Comparison of ENCODE assay signal across 12 cellular contexts in genomic region chr3:14959358-14959943, GRCh38. TPM values are rescaled to one million over a fixed set of nuclear protein-coding genes. Genes with fewer than 3 reads are reported as not detected.
A peak's percentile ranks its signal among the peaks of the same experiment; 100 is the strongest.
DNase-seq lines count a peak whose midpoint lies in the region; ATAC-seq and TF ChIP-seq lines count a peak whose summit lies in the region.
"Had no signal": no experiment of that assay in that cellular context is flagged by ENCODE, and none has a peak within 500 bp of the region (broad histone marks: within the 10 kb centered on the region; RNA-seq: fewer than 3 reads in every experiment).

No MANE protein-coding gene starts in this region.

- 0 out of 2 replicates have a peak overlapping the region, but pooled peaks have one; percentile 8 for H3K27ac Mint-ChIP-seq in GM23338
- H3K27ac Mint-ChIP-seq in activated CD4-positive, alpha-beta memory T cell treated with anti-CD3 and anti-CD28 coated beads, Interleukin-2, amount 10 ng/mL, durations not matched to agents 7 days and 5 days = peak overlapping the region; percentile 79
- peak overlapping the region; percentile 98 to 99 for H3K27ac Mint-ChIP-seq in natural killer cell treated with Interleukin-12 subunit alpha and Interleukin-12 subunit beta and Interleukin-15 and Interleukin-18, amount 100 ng/mL, for 72 hours

- no peak for DNase-seq in GM23338 (ENCODE audit: low spot score)
- DNase-seq in activated CD4-positive, alpha-beta memory T cell treated with anti-CD3 and anti-CD28 coated beads, Interleukin-2, amount 10 ng/mL, durations not matched to agents 7 days and 5 days = no peak
- DNase-seq in natural killer cell treated with Interleukin-12 subunit alpha and Interleukin-12 subunit beta and Interleukin-15 and Interleukin-18, amount 100 ng/mL, for 72 hours (ENCODE audit: low spot score) = no peak
- no peak for DNase-seq in NCI-H2107 (lab: John Stamatoyannopoulos, UW)
- DNase-seq in NCI-H774 (lab: John Stamatoyannopoulos, UW) = no peak
- DNase-seq in NCI-H146 treated with DMSO at 0.1 percent for 48 hours (lab: John Stamatoyannopoulos, UW; ENCODE audit: unreplicated experiment) = no peak
- DNase-seq: foreskin melanocyte; mesendoderm; NCI-H2029; stimulated activated CD4-positive, alpha-beta T cell treated with anti-CD3 and anti-CD28 coated beads, Interleukin-12 subunit alpha, Interleukin-12 subunit beta, amount 100 ng/mL, for 4 hours had no signal

- H3K36me3 ChIP-seq in GM23338 (ENCODE audit: insufficient read depth) = no peaks in the 10 kb centered on the region; the same call in 1 of the 2 replicates

- no peaks in the 10 kb centered on the region for H3F3A ChIP-seq in GM23338 (replicated peaks; ENCODE audit: low read depth)

- H2AFZ ChIP-seq in GM23338 = no peak overlapping the region

- H3K27me3 ChIP-seq in GM23338 (ENCODE audit: insufficient read depth) = no peaks in the 10 kb centered on the region
- H3K27me3 ChIP-seq: cardiac muscle cell had no signal

- no peak for TF ChIP-seq CTCF in GM23338 (conservative IDR thresholded peaks at IDR 0.05; ENCODE audit: low read depth in 2 of 2)

- H3K4me1 ChIP-seq in GM23338 (ENCODE audit: insufficient read depth) = peaks cover 16% of the 10 kb centered on the region

- no peak overlapping the region for H3K4me3 Mint-ChIP-seq in GM23338
- H3K4me3 Mint-ChIP-seq in activated CD4-positive, alpha-beta memory T cell treated with anti-CD3 and anti-CD28 coated beads, Interleukin-2, amount 10 ng/mL, durations not matched to agents 7 days and 5 days = peak overlapping the region; percentile 76
- H3K4me3 Mint-ChIP-seq in natural killer cell treated with Interleukin-12 subunit alpha and Interleukin-12 subunit beta and Interleukin-15 and Interleukin-18, amount 100 ng/mL, for 72 hours = peak overlapping the region; percentile 95

- POLR2A ChIA-PET in activated CD4-positive, alpha-beta memory T cell treated with anti-CD3 and anti-CD28 coated beads, Interleukin-2, amount 10 ng/mL, durations not matched to agents 7 days and 5 days (lab: Charles Lee) = interaction anchor here (2.0 to 2.1 kb wide), 2 partner anchors 11 to 12 kb away, joined by 9 to 13 read pairs; partner anchors contain the start of gene NR2C2

- H3K4me2 ChIP-seq in GM23338 = no peak overlapping the region

- H3K27ac ChIP-seq in GM23338 (ENCODE audit: low read depth) = no peak overlapping the region
- H3K27ac ChIP-seq: cardiac muscle cell had no signal

- peaks cover 7% of the 10 kb centered on the region; the same call in 1 of the 3 replicates for H3K36me3 Mint-ChIP-seq in GM23338 (ENCODE audit: low read depth)
- H3K36me3 Mint-ChIP-seq in activated CD4-positive, alpha-beta memory T cell treated with anti-CD3 and anti-CD28 coated beads, Interleukin-2, amount 10 ng/mL, durations not matched to agents 7 days and 5 days (ENCODE audit: low read depth) = peaks cover 33% of the 10 kb centered on the region
- peaks cover 6% of the 10 kb centered on the region for H3K36me3 Mint-ChIP-seq in natural killer cell treated with Interleukin-12 subunit alpha and Interleukin-12 subunit beta and Interleukin-15 and Interleukin-18, amount 100 ng/mL, for 72 hours

- peak; percentile 49 for ATAC-seq in GM18498 (IDR thresholded peaks at IDR 0.05; ENCODE audit: unreplicated experiment)
- ATAC-seq in GM23338 = no peak
- peak; percentile 68 to 76 for ATAC-seq in natural killer cell treated with Interleukin-12 subunit alpha and Interleukin-12 subunit beta and Interleukin-15 and Interleukin-18, amount 100 ng/mL, for 72 hours

- peaks cover 36% of the 10 kb centered on the region for H4K20me1 ChIP-seq in GM23338 (replicated peaks; ENCODE audit: insufficient read depth)

- H3K27me3 Mint-ChIP-seq in GM23338 (ENCODE audit: insufficient read depth, low read depth, poor library complexity) = peaks cover 3% of the 10 kb centered on the region
- no peaks in the 10 kb centered on the region for H3K27me3 Mint-ChIP-seq in activated CD4-positive, alpha-beta memory T cell treated with anti-CD3 and anti-CD28 coated beads, Interleukin-2, amount 10 ng/mL, durations not matched to agents 7 days and 5 days
- no peaks in the 10 kb centered on the region for H3K27me3 Mint-ChIP-seq in natural killer cell treated with Interleukin-12 subunit alpha and Interleukin-12 subunit beta and Interleukin-15 and Interleukin-18, amount 100 ng/mL, for 72 hours

- peaks cover 100% of the 10 kb centered on the region for H3K79me2 ChIP-seq in GM23338 (replicated peaks; ENCODE audit: insufficient read depth)

- H3K9me2 ChIP-seq in GM23338 (ENCODE audit: insufficient read depth) = no peaks in the 10 kb centered on the region

- H3K4me1 Mint-ChIP-seq in GM23338 = peaks cover 23% of the 10 kb centered on the region
- peaks cover 42% of the 10 kb centered on the region for H3K4me1 Mint-ChIP-seq in activated CD4-positive, alpha-beta memory T cell treated with anti-CD3 and anti-CD28 coated beads, Interleukin-2, amount 10 ng/mL, durations not matched to agents 7 days and 5 days
- H3K4me1 Mint-ChIP-seq in natural killer cell treated with Interleukin-12 subunit alpha and Interleukin-12 subunit beta and Interleukin-15 and Interleukin-18, amount 100 ng/mL, for 72 hours (ENCODE audit: low read depth in 2 of 2) = peaks cover 20 to 26% of the 10 kb centered on the region in 2 donors

- no peaks in the 10 kb centered on the region for H3K9me3 Mint-ChIP-seq in GM23338
- no peaks in the 10 kb centered on the region for H3K9me3 Mint-ChIP-seq in activated CD4-positive, alpha-beta memory T cell treated with anti-CD3 and anti-CD28 coated beads, Interleukin-2, amount 10 ng/mL, durations not matched to agents 7 days and 5 days
- H3K9me3 Mint-ChIP-seq in natural killer cell treated with Interleukin-12 subunit alpha and Interleukin-12 subunit beta and Interleukin-15 and Interleukin-18, amount 100 ng/mL, for 72 hours = no peaks in the 10 kb centered on the region

- H3K4me3 ChIP-seq in GM23338 = no peak overlapping the region
- H3K4me3 ChIP-seq: cardiac muscle cell had no signal

- CTCF ChIA-PET in activated CD4-positive, alpha-beta memory T cell treated with anti-CD3 and anti-CD28 coated beads, Interleukin-2, amount 10 ng/mL, durations not matched to agents 7 days and 5 days (lab: Charles Lee) = interaction anchor here (0.5 to 0.9 kb wide), 2 partner anchors 13 to 149 kb away, joined by 3 to 4 read pairs; partner anchors contain the start of gene NR2C2

TF ChIP-seq in GM23338, 12 proteins besides CTCF, POLR2A, EP300 and RAD21 (continues in another document):
- TF ChIP-seq EZH2 (IDR thresholded peaks at IDR 0.05; ENCODE audit: low read depth, unreplicated experiment) (no peak), ETS1 (IDR thresholded peaks at IDR 0.05) (no peak)

RNA-seq across cellular contexts. Expression of gene NR2C2, which starts 12.1 kb away (rescaled TPM):
- 57.2 and 58.2 TPM in 2 replicates for total RNA-seq in GM23338 (2014; rRNA removed; shearing (Covaris generic))
- polyA plus RNA-seq in GM23338 (2016; fragmentation: Nextera tagmentation; extraction: Ambion mirVana) = 11.4 and 12.0 TPM in 2 replicates
- total RNA-seq in activated CD4-positive, alpha-beta memory T cell treated with anti-CD3 and anti-CD28 coated beads, Interleukin-2, amount 10 ng/mL, durations not matched to agents 7 days and 5 days = 10 to 100 TPM; 63.9 to 65.8 TPM
- total RNA-seq in natural killer cell treated with Interleukin-12 subunit alpha and Interleukin-12 subunit beta and Interleukin-15 and Interleukin-18, amount 100 ng/mL, for 72 hours = 10 to 100 TPM; 58.3 to 74.3 TPM

Comparison
In these comparisons a context has a peak if more than half of its experiments do, and no peak if none do; other contexts are left out.
1. H3K27ac Mint-ChIP-seq: peak in every context shown above with its lines; median percentile 98 in natural killer cell treated with Interleukin-12 subunit alpha and Interleukin-12 subunit beta and Interleukin-15 and Interleukin-18, amount 100 ng/mL, for 72 hours; 79 in activated CD4-positive, alpha-beta memory T cell treated with anti-CD3 and anti-CD28 coated beads, Interleukin-2, amount 10 ng/mL, durations not matched to agents 7 days and 5 days; 8 in GM23338.